In genomic region chr16:68237243-68238028, GRCh38 we compare ENCODE assay signal across 8 cellular contexts. TPM values are rescaled to one million over a fixed set of nuclear protein-coding genes. Genes with fewer than 3 reads are reported as not detected.
DNase-seq lines count a peak whose midpoint lies in the region; ATAC-seq, FAIRE-seq and TF ChIP-seq lines count a peak whose summit lies in the region.

No MANE protein-coding gene starts in this region.

- H3K9me3 Mint-ChIP-seq in central memory CD8-positive, alpha-beta T cell, result no peaks in the 10 kb centered on the region

- H3K4me3 ChIP-seq in A549, result peak overlapping the region; percentile 48

- TF ChIP-seq RAD21 in A549 (conservative IDR thresholded peaks at IDR 0.05 in 1 of 2, IDR thresholded peaks at IDR 0.05 in 1 of 2), result no peak

- H3K4me2 ChIP-seq in A549, result peak overlapping the region; percentile 90

- whole genome bisulfite sequencing in A549 (ENCODE audit: missing lambda C conversion rate), result under 1% methylated on average over 53 of the region's 72 CpGs

- H3K9me3 ChIP-seq in A549, result no peaks in the 10 kb centered on the region

- CTCF ChIA-PET in A549 (lab: Yijun Ruan, JAX), result interaction anchor here (0.8 to 2.9 kb wide), 8 partner anchors 9 to 211 kb away, joined by 3 to 18 read pairs (median 4); partner anchors contain the start of gene SLC7A6

- H3K27ac Mint-ChIP-seq in central memory CD8-positive, alpha-beta T cell (ENCODE audit: low read depth), result peak overlapping the region; percentile 97

- POLR2A ChIA-PET in A549 (lab: Yijun Ruan, JAX), result interaction anchor here (0.5 to 1.8 kb wide), 18 partner anchors 8 to 283 kb away, joined by 3 to 29 read pairs (median 4); partner anchors contain the start of genes NFATC3, PLA2G15, PRMT7 and SLC7A6

- peak overlapping the region; percentile 97 for H3K4me3 Mint-ChIP-seq in central memory CD8-positive, alpha-beta T cell

- peaks cover 26% of the 10 kb centered on the region for H3K4me1 Mint-ChIP-seq in central memory CD8-positive, alpha-beta T cell

- peak; percentile 95 to 99 for DNase-seq in A549 (ENCODE audit: low read depth in 1 of 2, low spot score in 1 of 2)
- peak; percentile 94 for DNase-seq in NCI-H2227 (lab: John Stamatoyannopoulos, UW; ENCODE audit: unreplicated experiment)
- peak; percentile 74 for DNase-seq in activated CD4-positive, CD25-positive, alpha-beta regulatory T cell treated with anti-CD3 and anti-CD28 coated beads, Interleukin-2, amount 50 U/mL, for 16 hours (ENCODE audit: low read depth, low spot score)
- peak; percentile 71 to 73 for DNase-seq in central memory CD8-positive, alpha-beta T cell (ENCODE audit: low spot score in 2 of 2)
- DNase-seq in inferior parietal cortex (ENCODE audit: extremely low spot score), result peak; percentile 89
- peak; percentile 84 for DNase-seq in smooth muscle cell of the brain vasculature (ENCODE audit: low read depth, low spot score)

- no peaks in the 10 kb centered on the region for H3K27me3 Mint-ChIP-seq in central memory CD8-positive, alpha-beta T cell

- H3K4me1 ChIP-seq in A549, result peaks cover 15% of the 10 kb centered on the region

- TF ChIP-seq EP300 in A549 (IDR thresholded peaks at IDR 0.05), result no peak

- ATAC-seq in A549 (peak; percentile 85 to 94), GM18870 (IDR thresholded peaks at IDR 0.05; ENCODE audit: unreplicated experiment) (peak; percentile 87), HG03103 (IDR thresholded peaks at IDR 0.05; ENCODE audit: low read depth, unreplicated experiment) (peak; percentile 70)
- peak; percentile 64 for ATAC-seq in central memory CD8-positive, alpha-beta T cell (replicated peaks; ENCODE audit: extremely low read depth, poor library complexity, severe bottlenecking)

- TF ChIP-seq CTCF in A549 (IDR thresholded peaks at IDR 0.05), result no peak

- H3K27ac ChIP-seq in A549, result peak overlapping the region; percentile 93 to 94

- TF ChIP-seq POLR2A in A549 (IDR thresholded peaks at IDR 0.05; ENCODE audit: low read length), result peak; percentile 97

- H3K36me3 Mint-ChIP-seq in central memory CD8-positive, alpha-beta T cell (ENCODE audit: insufficient read depth), result peaks cover 35% of the 10 kb centered on the region

- peak; percentile 72 for FAIRE-seq in A549 (lab: Jason Lieb, UNC)

TF ChIP-seq in A549, 52 proteins besides CTCF, POLR2A, EP300 and RAD21:
- TF ChIP-seq MYC (IDR thresholded peaks at IDR 0.05; ENCODE audit: borderline replicate concordance, low read length), result peak; percentile 18; the same call in 1 of the 2 replicates
- no peak for TF ChIP-seq JUNB (IDR thresholded peaks at IDR 0.05)
- TF ChIP-seq PBX3 (IDR thresholded peaks at IDR 0.05), result no peak
- no peak for TF ChIP-seq SMC3 (IDR thresholded peaks at IDR 0.05)
- TF ChIP-seq, protein P1, sequence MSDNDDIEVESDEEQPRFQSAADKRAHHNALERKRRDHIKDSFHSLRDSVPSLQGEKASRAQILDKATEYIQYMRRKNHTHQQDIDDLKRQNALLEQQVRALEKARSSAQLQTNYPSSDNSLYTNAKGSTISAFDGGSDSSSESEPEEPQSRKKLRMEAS (IDR thresholded peaks at IDR 0.05), result peak; percentile 74
- TF ChIP-seq, protein P2, sequence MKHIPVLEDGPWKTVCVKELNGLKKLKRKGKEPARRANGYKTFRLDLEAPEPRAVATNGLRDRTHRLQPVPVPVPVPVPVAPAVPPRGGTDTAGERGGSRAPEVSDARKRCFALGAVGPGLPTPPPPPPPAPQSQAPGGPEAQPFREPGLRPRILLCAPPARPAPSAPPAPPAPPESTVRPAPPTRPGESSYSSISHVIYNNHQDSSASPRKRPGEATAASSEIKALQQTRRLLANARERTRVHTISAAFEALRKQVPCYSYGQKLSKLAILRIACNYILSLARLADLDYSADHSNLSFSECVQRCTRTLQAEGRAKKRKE (CRISPR knock-in tag; IDR thresholded peaks at IDR 0.05; ENCODE audit: low read depth), result 0 out of 2 replicates have a peak, but pooled peaks have one; percentile 35
- TF ChIP-seq HOXB13 (CRISPR knock-in tag; IDR thresholded peaks at IDR 0.05; ENCODE audit: low read depth), result peak; percentile 79; the same call in 1 of the 2 replicates
- no peak for TF ChIP-seq FOSB (CRISPR knock-in tag; IDR thresholded peaks at IDR 0.05)
- no peak for TF ChIP-seq CEBPB (IDR thresholded peaks at IDR 0.05)
- 0 out of 2 replicates have a peak, but pooled peaks have one; percentile 23 for TF ChIP-seq TFCP2L1 (CRISPR knock-in tag; IDR thresholded peaks at IDR 0.05)
- TF ChIP-seq, protein P3, sequence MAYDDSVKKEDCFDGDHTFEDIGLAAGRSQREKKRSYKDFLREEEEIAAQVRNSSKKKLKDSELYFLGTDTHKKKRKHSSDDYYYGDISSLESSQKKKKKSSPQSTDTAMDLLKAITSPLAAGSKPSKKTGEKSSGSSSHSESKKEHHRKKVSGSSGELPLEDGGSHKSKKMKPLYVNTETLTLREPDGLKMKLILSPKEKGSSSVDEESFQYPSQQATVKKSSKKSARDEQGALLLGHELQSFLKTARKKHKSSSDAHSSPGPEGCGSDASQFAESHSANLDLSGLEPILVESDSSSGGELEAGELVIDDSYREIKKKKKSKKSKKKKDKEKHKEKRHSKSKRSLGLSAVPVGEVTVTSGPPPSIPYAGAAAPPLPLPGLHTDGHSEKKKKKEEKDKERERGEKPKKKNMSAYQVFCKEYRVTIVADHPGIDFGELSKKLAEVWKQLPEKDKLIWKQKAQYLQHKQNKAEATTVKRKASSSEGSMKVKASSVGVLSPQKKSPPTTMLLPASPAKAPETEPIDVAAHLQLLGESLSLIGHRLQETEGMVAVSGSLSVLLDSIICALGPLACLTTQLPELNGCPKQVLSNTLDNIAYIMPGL (CRISPR knock-in tag; IDR thresholded peaks at IDR 0.05; ENCODE audit: borderline replicate concordance), result no peak
- TF ChIP-seq GATA3 (IDR thresholded peaks at IDR 0.05; ENCODE audit: borderline replicate concordance), result peak; percentile 68; the same call in 1 of the 2 replicates
- no peak for TF ChIP-seq ZC3H11A (IDR thresholded peaks at IDR 0.05)
- peak; percentile 89 for TF ChIP-seq HOXB5 (CRISPR knock-in tag; IDR thresholded peaks at IDR 0.05)
- peak; percentile 71 for TF ChIP-seq MAZ (IDR thresholded peaks at IDR 0.05; ENCODE audit: borderline replicate concordance, low read depth, low read length)
- TF ChIP-seq PHF8 (IDR thresholded peaks at IDR 0.05; ENCODE audit: borderline replicate concordance, low read depth), result peak; percentile 51
- TF ChIP-seq, protein P4, sequence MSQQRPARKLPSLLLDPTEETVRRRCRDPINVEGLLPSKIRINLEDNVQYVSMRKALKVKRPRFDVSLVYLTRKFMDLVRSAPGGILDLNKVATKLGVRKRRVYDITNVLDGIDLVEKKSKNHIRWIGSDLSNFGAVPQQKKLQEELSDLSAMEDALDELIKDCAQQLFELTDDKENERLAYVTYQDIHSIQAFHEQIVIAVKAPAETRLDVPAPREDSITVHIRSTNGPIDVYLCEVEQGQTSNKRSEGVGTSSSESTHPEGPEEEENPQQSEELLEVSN (IDR thresholded peaks at IDR 0.05; ENCODE audit: borderline replicate concordance, low read depth), result no peak; the same call in 1 of the 2 replicates
- TF ChIP-seq FOSL2 (IDR thresholded peaks at IDR 0.05), result no peak
- TF ChIP-seq FOSL2 (CRISPR knock-in tag; IDR thresholded peaks at IDR 0.05), result peak; percentile 6; the same call in 1 of the 2 replicates
- peak; percentile 83 to 89; a peak in 4 of 5 replicates for TF ChIP-seq JUN (IDR thresholded peaks at IDR 0.05)
- TF ChIP-seq BCL3 (IDR thresholded peaks at IDR 0.05), result peak; percentile 90
- peak; percentile 71; the same call in 1 of the 2 replicates for TF ChIP-seq EHF (CRISPR knock-in tag; IDR thresholded peaks at IDR 0.05)
- 0 out of 2 replicates have a peak, but pooled peaks have one; percentile 70 for TF ChIP-seq TP53 (CRISPR knock-in tag; IDR thresholded peaks at IDR 0.05)

RNA-seq across cellular contexts. Expression of gene ESRP2, which starts 1.5 kb away (rescaled TPM):
- polyA plus RNA-seq in A549 (2011; rRNA removed), result 0.04 and 0.08 TPM in 2 replicates
- 0.05 and 0.08 TPM in 2 replicates for polyA plus RNA-seq in A549 (2012; cell fraction: cytosol; rRNA removed)
- 0.26 and 0.32 TPM in 2 replicates for polyA plus RNA-seq in A549 (2012; cell fraction: nucleus; rRNA removed)
- 0.07 to 0.10 TPM (median 0.09 TPM) in 3 replicates for polyA plus RNA-seq in A549 (2017; fragmentation: RNase III; extraction: RNeasy Plus Mini Kit Qiagen cat#74134 plus additional on column Dnase treatment)
- 0.19 and 0.33 TPM in 2 replicates for polyA minus RNA-seq in A549 (2011; rRNA and poly(A)+ RNA removed)

RNA-seq across cellular contexts. Expression of gene PLA2G15, which starts 7.7 kb away (rescaled TPM):
- polyA plus RNA-seq in A549 (2011; rRNA removed) (4.8 and 5.7 TPM in 2 replicates), A549 (2017; fragmentation: RNase III; extraction: RNeasy Plus Mini Kit Qiagen cat#74134 plus additional on column Dnase treatment) (7.5 to 8.7 TPM (median 7.7 TPM) in 3 replicates)
- 6.9 and 8.6 TPM in 2 replicates for polyA plus RNA-seq in A549 (2012; cell fraction: cytosol; rRNA removed)
- 17.3 and 18.5 TPM in 2 replicates for polyA plus RNA-seq in A549 (2012; cell fraction: nucleus; rRNA removed)
- 4.3 and 5.6 TPM in 2 replicates for polyA minus RNA-seq in A549 (2011; rRNA and poly(A)+ RNA removed)

RNA-seq across cellular contexts. Expression of gene SLC7A6, which starts 26.9 kb away (rescaled TPM):
- polyA plus RNA-seq in A549 (2011; rRNA removed) (32.9 and 45.3 TPM in 2 replicates), A549 (2017; fragmentation: RNase III; extraction: RNeasy Plus Mini Kit Qiagen cat#74134 plus additional on column Dnase treatment) (29.1 to 35.9 TPM (median 31.1 TPM) in 3 replicates)
- 20.8 and 31.4 TPM in 2 replicates for polyA plus RNA-seq in A549 (2012; cell fraction: cytosol; rRNA removed)
- 81.4 and 119 TPM in 2 replicates for polyA plus RNA-seq in A549 (2012; cell fraction: nucleus; rRNA removed)
- 72.8 and 105 TPM in 2 replicates for polyA minus RNA-seq in A549 (2011; rRNA and poly(A)+ RNA removed)

Comparison
In these comparisons a context has a peak if more than half of its experiments do, and no peak if none do; other contexts are left out.
1. Peak in every context shown above with its lines: DNase-seq, ATAC-seq, H3K4me3 ChIP-seq and H3K27ac ChIP-seq.